ENCODE assay signal across 22 cellular contexts in genomic region chr7:35982600-35982999, GRCh38.
A peak's percentile ranks its signal among the peaks of the same experiment; 100 is the strongest.
DNase-seq lines count a peak whose midpoint lies in the region; ATAC-seq, FAIRE-seq and TF ChIP-seq lines count a peak whose summit lies in the region.
"Had no signal": no experiment of that assay in that cellular context is flagged by ENCODE, and none has a peak within 500 bp of the region (broad histone marks: within the 10 kb centered on the region; RNA-seq: fewer than 3 reads in every experiment).

No MANE protein-coding gene starts in this region.

- H3K4me1 Mint-ChIP-seq in activated CD4-positive, alpha-beta T cell treated with anti-CD3 and anti-CD28 coated beads, Interleukin-2, amount 10 ng/mL, durations not matched to agents 24 days and 14 days, result no peaks in the 10 kb centered on the region
- no peaks in the 10 kb centered on the region for H3K4me1 Mint-ChIP-seq in HFFc6 (ENCODE audit: low read depth)
- H3K4me1 Mint-ChIP-seq: B cell had no signal

- no peaks in the 10 kb centered on the region for H3K36me3 ChIP-seq in kidney (ENCODE audit: control insufficient read depth in 1 of 2, insufficient read depth in 2 of 2, low read length in 2 of 2)
- H3K36me3 ChIP-seq in neutrophil, result no peaks in the 10 kb centered on the region
- H3K36me3 ChIP-seq: BLaER1, HAP-1 had no signal

- TF ChIP-seq CTCF in kidney (IDR thresholded peaks at IDR 0.05; ENCODE audit: borderline replicate concordance, extremely low read depth, insufficient read depth), result no peak
- TF ChIP-seq CTCF in neutrophil (IDR thresholded peaks at IDR 0.05), result no peak
- TF ChIP-seq CTCF in HFFc6 (IDR thresholded peaks at IDR 0.05), result no peak

- no peak overlapping the region for H3K4me3 Mint-ChIP-seq in activated CD4-positive, alpha-beta T cell treated with anti-CD3 and anti-CD28 coated beads, Interleukin-2, amount 10 ng/mL, durations not matched to agents 24 days and 14 days
- no peak overlapping the region for H3K4me3 Mint-ChIP-seq in HFFc6
- H3K4me3 Mint-ChIP-seq: B cell; CD4-positive, CD25-positive, alpha-beta regulatory T cell; CD8-positive, alpha-beta T cell had no signal

- no peaks in the 10 kb centered on the region for H3K27me3 ChIP-seq in neutrophil
- H3K27me3 ChIP-seq: BLaER1 had no signal

- intact Hi-C loops in activated CD4-positive, alpha-beta T cell treated with anti-CD3 and anti-CD28 coated beads, Interleukin-2, amount 10 ng/mL, durations not matched to agents 24 days and 14 days (cut with micrococcal nuclease), result loop anchor here (10.0 kb wide), 1 partner anchor 202 kb away; no protein-coding TSS in a partner anchor
- intact Hi-C loops in kidney (cut with DNase I), result loop anchor here (5.0 kb wide), 2 partner anchors 310 to 335 kb away; no protein-coding TSS in a partner anchor

- no peak for FAIRE-seq in kidney (lab: Jason Lieb, UNC)
- FAIRE-seq: A204.1, G401.6, GM12892, GM19239, H54 had no signal

- H3K27ac ChIP-seq in kidney (ENCODE audit: low read depth in 2 of 2, low read length in 2 of 2) (no peak overlapping the region), neutrophil (peak overlapping the region; percentile 49)
- H3K27ac ChIP-seq: 22Rv1, BLaER1, C4-2B had no signal

- DNase-seq in activated CD4-positive, alpha-beta T cell treated with anti-CD3 and anti-CD28 coated beads, Interleukin-2, amount 10 ng/mL, durations not matched to agents 24 days and 14 days, result peak; percentile 43
- no peak for DNase-seq in activated CD4-positive, alpha-beta T cell treated with anti-CD3 and anti-CD28 coated beads for 48 hours
- peak; percentile 70 for DNase-seq in kidney
- DNase-seq in HFFc6, result no peak
- DNase-seq: Caco-2; CD4-positive, CD25-positive, alpha-beta regulatory T cell; CD8-positive, alpha-beta T cell; DMS153; DND-41; GOT3 had no signal

- no peak overlapping the region for H3K27ac Mint-ChIP-seq in activated CD4-positive, alpha-beta T cell treated with anti-CD3 and anti-CD28 coated beads, Interleukin-2, amount 10 ng/mL, durations not matched to agents 24 days and 14 days
- H3K27ac Mint-ChIP-seq in HFFc6, result no peak overlapping the region
- H3K27ac Mint-ChIP-seq: B cell; CD4-positive, CD25-positive, alpha-beta regulatory T cell; CD8-positive, alpha-beta T cell had no signal

- H3K4me1 ChIP-seq in kidney (ENCODE audit: control insufficient read depth in 1 of 2, insufficient read depth in 1 of 2, low read depth in 1 of 2, low read length in 2 of 2), result peaks cover 0 to 2% of the 10 kb centered on the region in 2 donors
- H3K4me1 ChIP-seq in neutrophil (ENCODE audit: control insufficient read depth in 1 of 2, insufficient read depth in 1 of 2, low read depth in 1 of 2, low read length in 1 of 2), result peaks cover 13 to 21% of the 10 kb centered on the region in 2 experiments
- H3K4me1 ChIP-seq: Caco-2, HAP-1 had no signal

- H3K4me3 ChIP-seq in kidney (ENCODE audit: low read length in 2 of 2) (no peak overlapping the region), neutrophil (ENCODE audit: low read depth in 1 of 2, low read length in 1 of 2) (no peak overlapping the region)
- H3K4me3 ChIP-seq: BLaER1, HAP-1 had no signal

- peaks cover 5% of the 10 kb centered on the region for H3K27me3 Mint-ChIP-seq in activated CD4-positive, alpha-beta T cell treated with anti-CD3 and anti-CD28 coated beads, Interleukin-2, amount 10 ng/mL, durations not matched to agents 24 days and 14 days
- H3K27me3 Mint-ChIP-seq in HFFc6 (ENCODE audit: insufficient read depth), result peaks cover 7% of the 10 kb centered on the region; the same call in 1 of the 2 replicates

- no peaks in the 10 kb centered on the region for H3K36me3 Mint-ChIP-seq in activated CD4-positive, alpha-beta T cell treated with anti-CD3 and anti-CD28 coated beads, Interleukin-2, amount 10 ng/mL, durations not matched to agents 24 days and 14 days (ENCODE audit: low read depth)
- no peaks in the 10 kb centered on the region for H3K36me3 Mint-ChIP-seq in HFFc6 (ENCODE audit: low read depth)
- H3K36me3 Mint-ChIP-seq: CD4-positive, CD25-positive, alpha-beta regulatory T cell; CD8-positive, alpha-beta T cell had no signal

- no peak overlapping the region for H3K9ac ChIP-seq in kidney (ENCODE audit: low read length in 2 of 2)
- H3K9ac ChIP-seq: BLaER1 had no signal

- H3K9me3 ChIP-seq in kidney (ENCODE audit: control insufficient read depth in 1 of 2, low read length in 2 of 2) (no peaks in the 10 kb centered on the region), neutrophil (no peaks in the 10 kb centered on the region)
- H3K9me3 ChIP-seq: BLaER1, Caco-2, HAP-1 had no signal

- ATAC-seq in GM18498 (IDR thresholded peaks at IDR 0.05; ENCODE audit: unreplicated experiment), result no peak
- ATAC-seq: CD8-positive, alpha-beta T cell had no signal

- H3K9me3 Mint-ChIP-seq in activated CD4-positive, alpha-beta T cell treated with anti-CD3 and anti-CD28 coated beads, Interleukin-2, amount 10 ng/mL, durations not matched to agents 24 days and 14 days, result no peaks in the 10 kb centered on the region
- H3K9me3 Mint-ChIP-seq in HFFc6, result no peaks in the 10 kb centered on the region
- H3K9me3 Mint-ChIP-seq: CD4-positive, CD25-positive, alpha-beta regulatory T cell; CD8-positive, alpha-beta T cell had no signal

Comparison
In these comparisons a context has a peak if more than half of its experiments do, and no peak if none do; other contexts are left out.
1. DNase-seq: peak in activated CD4-positive, alpha-beta T cell treated with anti-CD3 and anti-CD28 coated beads, Interleukin-2, amount 10 ng/mL, durations not matched to agents 24 days and 14 days (single experiment) and kidney (single experiment); none in activated CD4-positive, alpha-beta T cell treated with anti-CD3 and anti-CD28 coated beads for 48 hours (single experiment) and HFFc6 (single experiment).